In the genomic region with DNA sequence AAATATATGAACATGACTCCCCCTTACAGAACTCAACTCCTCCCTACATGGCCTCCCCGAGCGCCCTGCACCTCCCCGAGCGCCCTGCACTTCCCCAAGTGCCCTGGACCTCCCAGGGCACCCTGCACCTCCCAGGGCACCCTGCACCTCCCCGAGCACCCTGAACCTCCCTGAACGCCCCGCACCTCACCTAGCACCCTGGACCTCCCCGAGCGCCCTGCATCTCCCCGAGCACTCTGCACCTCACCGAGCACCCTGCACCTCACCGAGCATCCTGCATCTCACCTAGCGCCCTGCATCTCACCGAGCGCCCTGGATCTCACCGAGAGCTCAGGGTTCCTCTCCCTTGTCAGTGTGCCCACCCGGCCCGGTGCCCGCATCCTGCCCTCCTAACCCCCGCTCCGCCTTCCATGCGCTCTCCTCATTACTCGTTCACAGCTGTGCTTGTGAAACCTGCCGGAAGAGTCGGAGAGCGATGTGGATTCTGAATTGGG, we compare ENCODE assay signal across 15 cellular contexts.
"Had no signal": no experiment of that assay in that cellular context is flagged by ENCODE, and none has a peak within 500 bp of the region (broad histone marks: within the 10 kb centered on the region; RNA-seq: fewer than 3 reads in every experiment).

No MANE protein-coding gene starts in this region.

- H3K4me3 ChIP-seq: lower lobe of right lung, upper lobe of left lung had no signal

- DNase-seq: activated B cell treated with CpG ODN at 0.5 μM for 24 hours; activated CD4-positive, alpha-beta T cell treated with anti-CD3 and anti-CD28 coated beads for 4 hours; activated naive CD4-positive, alpha-beta T cell; central memory CD4-positive, alpha-beta T cell; effector memory CD4-positive, alpha-beta T cell; foreskin keratinocyte; lower lobe of right lung had no signal

- H3K9ac ChIP-seq: parathyroid adenoma had no signal

- H3K36me3 Mint-ChIP-seq: mesothelial cell of epicardium had no signal

- H3K27ac Mint-ChIP-seq: activated B cell treated with CpG ODN at 0.5 μM for 24 hours; activated naive CD8-positive, alpha-beta T cell treated with anti-CD3 and anti-CD28 coated beads for 36 hours; activated T-helper 1 cell treated with anti-CD3 and anti-CD28 coated beads, Interleukin-12 subunit alpha, Interleukin-12 subunit beta, Interleukin-2, Interleukin-4 antibody, amounts not matched to agents 30 ng/mL and 10 ng/mL and 1 ng/mL, durations not matched to agents 14 hours and 24 hours and 36 hours; mesothelial cell of epicardium; naive thymus-derived CD8-positive, alpha-beta T cell; stimulated activated memory B cell treated with anti-CD40 and anti-IgM and Interleukin-4, amounts not matched to agents 10 μg/mL and 1 μg/mL and 100 μg/mL, for 72 hours had no signal

- H3K9me3 Mint-ChIP-seq: activated B cell treated with CpG ODN at 0.5 μM for 24 hours; activated naive CD8-positive, alpha-beta T cell treated with anti-CD3 and anti-CD28 coated beads for 36 hours; activated T-helper 1 cell treated with anti-CD3 and anti-CD28 coated beads, Interleukin-12 subunit alpha, Interleukin-12 subunit beta, Interleukin-2, Interleukin-4 antibody, amounts not matched to agents 30 ng/mL and 10 ng/mL and 1 ng/mL, durations not matched to agents 14 hours and 24 hours and 36 hours; mesothelial cell of epicardium had no signal

- H3K36me3 ChIP-seq: lower lobe of right lung, upper lobe of left lung had no signal

- H3K9me3 ChIP-seq: lower lobe of right lung, upper lobe of left lung had no signal

- H3K4me1 ChIP-seq: foreskin keratinocyte, lower lobe of right lung, parathyroid adenoma had no signal

- H3K4me3 Mint-ChIP-seq: activated B cell treated with CpG ODN at 0.5 μM for 24 hours; activated naive CD8-positive, alpha-beta T cell treated with anti-CD3 and anti-CD28 coated beads for 36 hours; activated T-helper 1 cell treated with anti-CD3 and anti-CD28 coated beads, Interleukin-12 subunit alpha, Interleukin-12 subunit beta, Interleukin-2, Interleukin-4 antibody, amounts not matched to agents 30 ng/mL and 10 ng/mL and 1 ng/mL, durations not matched to agents 14 hours and 24 hours and 36 hours; mesothelial cell of epicardium; stimulated activated memory B cell treated with anti-CD40 and anti-IgM and Interleukin-4, amounts not matched to agents 10 μg/mL and 1 μg/mL and 100 μg/mL, for 72 hours had no signal

- H3K27me3 ChIP-seq: foreskin keratinocyte, upper lobe of left lung had no signal

- H3K4me1 Mint-ChIP-seq: activated B cell treated with CpG ODN at 0.5 μM for 24 hours; activated naive CD8-positive, alpha-beta T cell treated with anti-CD3 and anti-CD28 coated beads for 36 hours; mesothelial cell of epicardium; stimulated activated memory B cell treated with anti-CD40 and anti-IgM and Interleukin-4, amounts not matched to agents 10 μg/mL and 1 μg/mL and 100 μg/mL, for 72 hours had no signal

- H3K79me2 ChIP-seq: parathyroid adenoma had no signal

- ATAC-seq: sciatic nerve had no signal

- H3K27ac ChIP-seq: foreskin keratinocyte, lower lobe of right lung, parathyroid adenoma, upper lobe of left lung had no signal
